1 cellular context compared by ENCODE assay signal in the genomic region with DNA sequence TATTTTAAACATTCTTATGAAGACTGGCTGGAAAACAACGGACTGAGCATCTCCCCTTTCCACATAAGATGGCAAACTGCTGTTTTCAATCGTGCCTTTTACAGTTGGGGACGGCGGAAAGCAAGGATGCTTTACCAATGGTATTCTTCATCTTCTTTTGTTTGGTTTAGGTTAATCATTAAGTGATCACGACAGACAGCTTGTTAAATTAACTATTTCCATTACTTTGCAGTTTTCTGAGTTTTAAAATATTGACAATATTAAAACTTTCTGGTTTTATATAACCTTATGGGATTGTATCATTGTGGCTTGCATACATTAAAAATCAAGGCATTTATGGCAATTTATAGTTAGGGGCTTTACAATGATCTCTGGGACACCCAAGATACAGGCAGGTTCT.
A peak's percentile ranks its signal among the peaks of the same experiment; 100 is the strongest.
TF ChIP-seq lines count a peak whose summit lies in the region.

No MANE protein-coding gene starts in this region.

TF ChIP-seq in HepG2, 621 proteins besides CTCF, POLR2A, EP300 and RAD21:
- peak; percentile 26 to 43; a peak in 2 of 4 replicates for TF ChIP-seq MAFK (conservative IDR thresholded peaks at IDR 0.05 in 1 of 2, IDR thresholded peaks at IDR 0.05 in 1 of 2; ENCODE audit: low read length in 2 of 2)
- TF ChIP-seq, protein P1, sequence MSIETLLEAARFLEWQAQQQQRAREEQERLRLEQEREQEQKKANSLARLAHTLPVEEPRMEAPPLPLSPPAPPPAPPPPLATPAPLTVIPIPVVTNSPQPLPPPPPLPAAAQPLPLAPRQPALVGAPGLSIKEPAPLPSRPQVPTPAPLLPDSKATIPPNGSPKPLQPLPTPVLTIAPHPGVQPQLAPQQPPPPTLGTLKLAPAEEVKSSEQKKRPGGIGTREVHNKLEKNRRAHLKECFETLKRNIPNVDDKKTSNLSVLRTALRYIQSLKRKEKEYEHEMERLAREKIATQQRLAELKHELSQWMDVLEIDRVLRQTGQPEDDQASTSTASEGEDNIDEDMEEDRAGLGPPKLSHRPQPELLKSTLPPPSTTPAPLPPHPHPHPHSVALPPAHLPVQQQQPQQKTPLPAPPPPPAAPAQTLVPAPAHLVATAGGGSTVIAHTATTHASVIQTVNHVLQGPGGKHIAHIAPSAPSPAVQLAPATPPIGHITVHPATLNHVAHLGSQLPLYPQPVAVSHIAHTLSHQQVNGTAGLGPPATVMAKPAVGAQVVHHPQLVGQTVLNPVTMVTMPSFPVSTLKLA (IDR thresholded peaks at IDR 0.05), result no peak
- TF ChIP-seq, protein P2, sequence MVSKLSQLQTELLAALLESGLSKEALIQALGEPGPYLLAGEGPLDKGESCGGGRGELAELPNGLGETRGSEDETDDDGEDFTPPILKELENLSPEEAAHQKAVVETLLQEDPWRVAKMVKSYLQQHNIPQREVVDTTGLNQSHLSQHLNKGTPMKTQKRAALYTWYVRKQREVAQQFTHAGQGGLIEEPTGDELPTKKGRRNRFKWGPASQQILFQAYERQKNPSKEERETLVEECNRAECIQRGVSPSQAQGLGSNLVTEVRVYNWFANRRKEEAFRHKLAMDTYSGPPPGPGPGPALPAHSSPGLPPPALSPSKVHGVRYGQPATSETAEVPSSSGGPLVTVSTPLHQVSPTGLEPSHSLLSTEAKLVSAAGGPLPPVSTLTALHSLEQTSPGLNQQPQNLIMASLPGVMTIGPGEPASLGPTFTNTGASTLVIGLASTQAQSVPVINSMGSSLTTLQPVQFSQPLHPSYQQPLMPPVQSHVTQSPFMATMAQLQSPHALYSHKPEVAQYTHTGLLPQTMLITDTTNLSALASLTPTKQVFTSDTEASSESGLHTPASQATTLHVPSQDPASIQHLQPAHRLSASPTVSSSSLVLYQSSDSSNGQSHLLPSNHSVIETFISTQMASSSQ (IDR thresholded peaks at IDR 0.05; ENCODE audit: low read depth), result peak; percentile 76
- TF ChIP-seq, protein P2 (CRISPR knock-in tag; IDR thresholded peaks at IDR 0.05; ENCODE audit: borderline replicate concordance), result no peak; the same call in 1 of the 2 replicates
- no peak for TF ChIP-seq SOX13 (IDR thresholded peaks at IDR 0.05)
- TF ChIP-seq SOX13 (CRISPR knock-in tag; conservative IDR thresholded peaks at IDR 0.05 in 1 of 2, IDR thresholded peaks at IDR 0.05 in 1 of 2), result peak in 1 of 2 experiments; percentile 34; a peak in 1 of 4 replicates
- TF ChIP-seq MAFF (IDR thresholded peaks at IDR 0.05; ENCODE audit: low read depth, low read length), result 0 out of 2 replicates have a peak, but pooled peaks have one; percentile 27
- TF ChIP-seq, protein P3, sequence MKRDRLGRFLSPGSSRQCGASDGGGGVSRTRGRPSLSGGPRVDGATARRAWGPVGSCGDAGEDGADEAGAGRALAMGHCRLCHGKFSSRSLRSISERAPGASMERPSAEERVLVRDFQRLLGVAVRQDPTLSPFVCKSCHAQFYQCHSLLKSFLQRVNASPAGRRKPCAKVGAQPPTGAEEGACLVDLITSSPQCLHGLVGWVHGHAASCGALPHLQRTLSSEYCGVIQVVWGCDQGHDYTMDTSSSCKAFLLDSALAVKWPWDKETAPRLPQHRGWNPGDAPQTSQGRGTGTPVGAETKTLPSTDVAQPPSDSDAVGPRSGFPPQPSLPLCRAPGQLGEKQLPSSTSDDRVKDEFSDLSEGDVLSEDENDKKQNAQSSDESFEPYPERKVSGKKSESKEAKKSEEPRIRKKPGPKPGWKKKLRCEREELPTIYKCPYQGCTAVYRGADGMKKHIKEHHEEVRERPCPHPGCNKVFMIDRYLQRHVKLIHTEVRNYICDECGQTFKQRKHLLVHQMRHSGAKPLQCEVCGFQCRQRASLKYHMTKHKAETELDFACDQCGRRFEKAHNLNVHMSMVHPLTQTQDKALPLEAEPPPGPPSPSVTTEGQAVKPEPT (CRISPR knock-in tag; IDR thresholded peaks at IDR 0.05; ENCODE audit: low read depth), result no peak
- TF ChIP-seq MYC (CRISPR knock-in tag; IDR thresholded peaks at IDR 0.05; ENCODE audit: borderline replicate concordance), result no peak
- TF ChIP-seq GZF1 (CRISPR knock-in tag; IDR thresholded peaks at IDR 0.05), result no peak
- TF ChIP-seq HNRNPUL1 (IDR thresholded peaks at IDR 0.05; ENCODE audit: low read depth, low read length), result 0 out of 2 replicates have a peak, but pooled peaks have one; percentile 38
- TF ChIP-seq ZNF652 (CRISPR knock-in tag; IDR thresholded peaks at IDR 0.05; ENCODE audit: borderline replicate concordance, low read depth), result peak; percentile 90
- TF ChIP-seq, protein P4, sequence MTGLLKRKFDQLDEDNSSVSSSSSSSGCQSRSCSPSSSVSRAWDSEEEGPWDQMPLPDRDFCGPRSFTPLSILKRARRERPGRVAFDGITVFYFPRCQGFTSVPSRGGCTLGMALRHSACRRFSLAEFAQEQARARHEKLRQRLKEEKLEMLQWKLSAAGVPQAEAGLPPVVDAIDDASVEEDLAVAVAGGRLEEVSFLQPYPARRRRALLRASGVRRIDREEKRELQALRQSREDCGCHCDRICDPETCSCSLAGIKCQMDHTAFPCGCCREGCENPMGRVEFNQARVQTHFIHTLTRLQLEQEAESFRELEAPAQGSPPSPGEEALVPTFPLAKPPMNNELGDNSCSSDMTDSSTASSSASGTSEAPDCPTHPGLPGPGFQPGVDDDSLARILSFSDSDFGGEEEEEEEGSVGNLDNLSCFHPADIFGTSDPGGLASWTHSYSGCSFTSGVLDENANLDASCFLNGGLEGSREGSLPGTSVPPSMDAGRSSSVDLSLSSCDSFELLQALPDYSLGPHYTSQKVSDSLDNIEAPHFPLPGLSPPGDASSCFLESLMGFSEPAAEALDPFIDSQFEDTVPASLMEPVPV (CRISPR knock-in tag; IDR thresholded peaks at IDR 0.05), result no peak
